1 cellular context compared by ENCODE assay signal in the genomic region with DNA sequence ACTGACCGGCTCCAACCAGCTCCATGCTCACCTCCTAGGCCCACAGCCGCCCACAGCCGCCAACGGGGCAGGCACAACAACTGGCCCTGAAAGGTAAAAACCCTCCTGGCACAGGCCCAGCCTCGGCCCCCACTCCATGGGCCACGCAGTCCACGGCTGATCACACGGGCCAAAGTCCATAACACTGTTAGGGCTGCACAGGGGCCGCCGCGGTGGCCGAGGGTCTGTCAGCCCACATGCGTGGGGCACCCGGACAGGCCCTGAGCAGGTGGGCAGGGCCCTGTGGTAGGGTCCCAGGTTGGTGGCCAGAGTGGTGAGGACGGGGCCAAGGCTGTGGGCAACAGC.
TF ChIP-seq lines count a peak whose summit lies in the region.

No MANE protein-coding gene starts in this region.

TF ChIP-seq in H1, 55 proteins besides CTCF, POLR2A, EP300 and RAD21:
- no peak for TF ChIP-seq HDAC2 (IDR thresholded peaks at IDR 0.05; ENCODE audit: borderline replicate concordance in 1 of 2, low read depth in 2 of 2, low read length in 2 of 2)
- no peak for TF ChIP-seq SUZ12 (IDR thresholded peaks at IDR 0.05; ENCODE audit: low read length)
- TF ChIP-seq, protein P1, sequence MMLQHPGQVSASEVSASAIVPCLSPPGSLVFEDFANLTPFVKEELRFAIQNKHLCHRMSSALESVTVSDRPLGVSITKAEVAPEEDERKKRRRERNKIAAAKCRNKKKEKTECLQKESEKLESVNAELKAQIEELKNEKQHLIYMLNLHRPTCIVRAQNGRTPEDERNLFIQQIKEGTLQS (IDR thresholded peaks at IDR 0.05; ENCODE audit: insufficient read depth, low read depth, low read length) = no peak
- TF ChIP-seq MAFK (IDR thresholded peaks at IDR 0.05; ENCODE audit: low read depth, low read length) = no peak
- TF ChIP-seq TAF7 (optimal IDR thresholded peaks at IDR 0.05; ENCODE audit: borderline replicate concordance, low read depth, low read length) = no peak
- no peak for TF ChIP-seq NANOG (IDR thresholded peaks at IDR 0.05; ENCODE audit: insufficient read depth, low read depth, low read length, poor library complexity, severe bottlenecking)
- no peak for TF ChIP-seq SIX5 (IDR thresholded peaks at IDR 0.05; ENCODE audit: low read depth, low read length)
- TF ChIP-seq, protein P2, sequence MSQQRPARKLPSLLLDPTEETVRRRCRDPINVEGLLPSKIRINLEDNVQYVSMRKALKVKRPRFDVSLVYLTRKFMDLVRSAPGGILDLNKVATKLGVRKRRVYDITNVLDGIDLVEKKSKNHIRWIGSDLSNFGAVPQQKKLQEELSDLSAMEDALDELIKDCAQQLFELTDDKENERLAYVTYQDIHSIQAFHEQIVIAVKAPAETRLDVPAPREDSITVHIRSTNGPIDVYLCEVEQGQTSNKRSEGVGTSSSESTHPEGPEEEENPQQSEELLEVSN (IDR thresholded peaks at IDR 0.05) = no peak
- TF ChIP-seq BRCA1 (IDR thresholded peaks at IDR 0.05; ENCODE audit: low read depth, low read length) = no peak
- no peak for TF ChIP-seq SP4 (IDR thresholded peaks at IDR 0.05; ENCODE audit: low read length)
- no peak for TF ChIP-seq TEAD4 (IDR thresholded peaks at IDR 0.05; ENCODE audit: low read depth, low read length)
- TF ChIP-seq RNF2 (IDR thresholded peaks at IDR 0.05; ENCODE audit: borderline replicate concordance, low read depth, low read length, missing control alignments, poor library complexity, severe bottlenecking) = no peak
- no peak for TF ChIP-seq RFX5 (IDR thresholded peaks at IDR 0.05; ENCODE audit: borderline replicate concordance, low read depth, low read length)
- no peak for TF ChIP-seq BACH1 (IDR thresholded peaks at IDR 0.05; ENCODE audit: low read length)
- no peak for TF ChIP-seq CHD2 (IDR thresholded peaks at IDR 0.05; ENCODE audit: low read length)
